In the genomic region with DNA sequence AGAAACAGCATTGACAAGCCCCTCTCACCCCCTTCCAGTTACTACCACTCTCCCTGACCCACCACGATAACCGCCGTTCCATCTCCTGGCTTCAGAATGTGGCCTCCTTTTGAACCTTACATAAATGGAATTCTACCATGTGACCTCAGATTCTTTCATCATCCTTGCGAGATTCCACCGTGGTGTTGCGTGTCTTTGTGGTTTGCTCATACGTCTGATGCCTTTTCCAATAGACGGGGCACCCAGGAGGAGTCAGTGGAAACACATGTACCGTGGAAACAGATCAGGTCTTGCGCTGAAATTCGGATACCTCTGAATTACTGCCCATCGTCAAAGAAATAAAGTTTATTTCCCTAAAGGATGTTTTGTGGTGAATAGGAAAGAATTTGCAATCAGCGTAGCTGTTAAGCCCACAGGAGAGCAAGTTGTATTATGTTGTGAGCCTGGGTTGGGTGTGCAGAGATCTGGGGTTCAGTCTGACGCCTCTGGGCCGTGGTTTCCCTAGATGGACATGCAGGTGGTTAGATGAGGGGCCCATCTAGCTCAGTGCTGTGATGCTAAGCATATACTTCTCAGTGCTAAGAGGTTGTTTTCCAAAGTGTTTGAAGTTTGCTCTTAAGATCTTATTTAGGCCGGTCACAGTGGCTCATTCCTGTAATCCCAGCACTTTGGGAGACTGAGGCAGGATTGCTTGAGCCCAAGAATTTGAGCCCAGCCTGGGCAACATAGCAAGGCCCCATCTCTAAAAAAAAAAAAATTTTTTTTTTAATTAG, we compare ENCODE assay signal across 9 cellular contexts. TPM values are rescaled to one million over a fixed set of nuclear protein-coding genes. Genes with fewer than 3 reads are reported as not detected.
A peak's percentile ranks its signal among the peaks of the same experiment; 100 is the strongest.
DNase-seq lines count a peak whose midpoint lies in the region; ATAC-seq, FAIRE-seq and TF ChIP-seq lines count a peak whose summit lies in the region.
"Had no signal": no experiment of that assay in that cellular context is flagged by ENCODE, and none has a peak within 500 bp of the region (broad histone marks: within the 10 kb centered on the region; RNA-seq: fewer than 3 reads in every experiment).

No MANE protein-coding gene starts in this region.

- TF ChIP-seq RAD21 in HepG2 (CRISPR knock-in tag; IDR thresholded peaks at IDR 0.05), result no peak

- peak overlapping the region; percentile 15 for H3K4me3 Mint-ChIP-seq in astrocyte (ENCODE audit: unreplicated experiment)
- peak overlapping the region; percentile 59 for H3K4me3 Mint-ChIP-seq in type B pancreatic cell

- FAIRE-seq in astrocyte (lab: Jason Lieb, UNC) (peak; percentile 71), HepG2 (lab: Jason Lieb, UNC) (peak; percentile 4)

- H3K4me1 Mint-ChIP-seq in astrocyte (ENCODE audit: low read depth, unreplicated experiment) (peaks cover 36% of the 10 kb centered on the region), type B pancreatic cell (ENCODE audit: unreplicated experiment) (peaks cover 46% of the 10 kb centered on the region)

- peaks cover 54% of the 10 kb centered on the region for H3K79me2 ChIP-seq in astrocyte (ENCODE audit: insufficient read depth, low read length)
- H3K79me2 ChIP-seq in HepG2 (ENCODE audit: insufficient read depth, low read length), result peaks cover 31% of the 10 kb centered on the region

- H3K4me1 ChIP-seq in astrocyte (ENCODE audit: insufficient read depth, low read length) (peaks cover 67% of the 10 kb centered on the region), HepG2 (ENCODE audit: insufficient read depth, low read length) (peaks cover 41% of the 10 kb centered on the region)
- no peaks in the 10 kb centered on the region for H3K4me1 ChIP-seq in effector memory CD4-positive, alpha-beta T cell (ENCODE audit: control insufficient read depth, insufficient read depth, low read length, poor library complexity, severe bottlenecking)

- no peaks in the 10 kb centered on the region for H3K9me3 ChIP-seq in astrocyte (ENCODE audit: insufficient read depth, low read depth, low read length)
- no peaks in the 10 kb centered on the region for H3K9me3 ChIP-seq in HepG2 (ENCODE audit: low read length)
- no peaks in the 10 kb centered on the region for H3K9me3 ChIP-seq in effector memory CD4-positive, alpha-beta T cell (ENCODE audit: control insufficient read depth, low read length)

- peak; percentile 26 for DNase-seq in NCI-H2107 treated with DMSO at 0.1 percent for 48 hours (lab: John Stamatoyannopoulos, UW; ENCODE audit: unreplicated experiment)
- no peak for DNase-seq in NCI-H2107 (lab: John Stamatoyannopoulos, UW)
- DNase-seq in astrocyte (ENCODE audit: low read depth), result peak; percentile 99
- DNase-seq in HepG2 (ENCODE audit: low spot score), result peak; percentile 62
- DNase-seq in type B pancreatic cell (ENCODE audit: extremely low spot score, unreplicated experiment), result no peak
- DNase-seq in effector memory CD4-positive, alpha-beta T cell, result no peak

- CTCF ChIA-PET in HepG2 (lab: Yijun Ruan, JAX; ENCODE audit: low intra/inter-chr PET ratio, low total read pairs), result no interaction called here

- H3K27me3 Mint-ChIP-seq in astrocyte (ENCODE audit: low read depth, unreplicated experiment), result no peaks in the 10 kb centered on the region
- H3K27me3 Mint-ChIP-seq in type B pancreatic cell, result no peaks in the 10 kb centered on the region

- TF ChIP-seq EP300 in HepG2 (IDR thresholded peaks at IDR 0.05; ENCODE audit: low read depth in 2 of 2, low read length in 2 of 2) (no peak), HepG2 (CRISPR knock-in tag; IDR thresholded peaks at IDR 0.05; ENCODE audit: borderline replicate concordance) (no peak)

- H3K4me3 ChIP-seq in astrocyte (ENCODE audit: insufficient read depth, low read depth, low read length), result no peak overlapping the region
- no peak overlapping the region for H3K4me3 ChIP-seq in HepG2 (replicated peaks in 1 of 3; ENCODE audit: insufficient read depth in 1 of 3, low read depth in 2 of 3, low read length in 3 of 3)
- H3K4me3 ChIP-seq in effector memory CD4-positive, alpha-beta T cell (ENCODE audit: insufficient read depth, low read depth, low read length, poor library complexity, severe bottlenecking), result no peak overlapping the region

- H3K9ac ChIP-seq in astrocyte (ENCODE audit: low read length) (peak overlapping the region; percentile 89), HepG2 (ENCODE audit: insufficient read depth, low read depth, low read length) (no peak overlapping the region)

- H3K27ac ChIP-seq in astrocyte (ENCODE audit: low read depth, low read length), result peak overlapping the region; percentile 97
- no peak overlapping the region for H3K27ac ChIP-seq in HepG2 (ENCODE audit: extremely low read length, insufficient read depth, low read length)
- no peak overlapping the region for H3K27ac ChIP-seq in effector memory CD4-positive, alpha-beta T cell (ENCODE audit: insufficient read depth, low read length, poor library complexity, severe bottlenecking)
- H3K27ac ChIP-seq: 22Rv1 had no signal

- WGBS in HepG2 (ENCODE audit: low lambda C conversion rate), result 83% methylated on average over 15 of the region's 16 CpGs

- H3K4me2 ChIP-seq in astrocyte (ENCODE audit: low read length), result peak overlapping the region; percentile 74
- H3K4me2 ChIP-seq in HepG2 (ENCODE audit: low read depth, low read length), result no peak overlapping the region

- TF ChIP-seq POLR2A in HepG2 (IDR thresholded peaks at IDR 0.05; ENCODE audit: insufficient read depth in 1 of 2, low read depth in 2 of 2, low read length in 2 of 2), result no peak

- peaks cover 11% of the 10 kb centered on the region for H4K20me1 ChIP-seq in astrocyte (ENCODE audit: insufficient read depth, low read length)
- peaks cover 8% of the 10 kb centered on the region for H4K20me1 ChIP-seq in HepG2 (ENCODE audit: insufficient read depth, low read length)

- POLR2A ChIA-PET in HepG2 (lab: Yijun Ruan, JAX), result no interaction called here

- no peak overlapping the region for H2AFZ ChIP-seq in astrocyte (ENCODE audit: low read depth, low read length)
- H2AFZ ChIP-seq in HepG2 (ENCODE audit: low read length), result no peak overlapping the region

- in situ Hi-C loops in HepG2 (cut with HindIII; ENCODE audit: extremely low pct_ligation_motif_present, low pct_unique_long_range_greater_than_20kb), result no loop called here

- H3K27me3 ChIP-seq in astrocyte (ENCODE audit: insufficient read depth, low read length) (no peaks in the 10 kb centered on the region), HepG2 (ENCODE audit: control insufficient read depth in 1 of 2, insufficient read depth in 2 of 2, low read length in 2 of 2) (no peaks in the 10 kb centered on the region)
- no peaks in the 10 kb centered on the region for H3K27me3 ChIP-seq in effector memory CD4-positive, alpha-beta T cell (replicated peaks; ENCODE audit: control insufficient read depth, insufficient read depth, low read length, poor library complexity, severe bottlenecking)

- H3K9me3 Mint-ChIP-seq in astrocyte (ENCODE audit: unreplicated experiment), result no peaks in the 10 kb centered on the region
- H3K9me3 Mint-ChIP-seq in type B pancreatic cell, result no peaks in the 10 kb centered on the region

- ATAC-seq in HepG2, result no peak
- ATAC-seq in GM18873 (IDR thresholded peaks at IDR 0.05; ENCODE audit: low FRiP score, unreplicated experiment), result no peak
- no peak for ATAC-seq in HG03521 (IDR thresholded peaks at IDR 0.05; ENCODE audit: unreplicated experiment)

- no TSS peak for BruUV-seq in HepG2 (replicated peaks; lab: Mats Ljungman, UMichigan)

- H3K36me3 ChIP-seq in astrocyte (ENCODE audit: insufficient read depth, low read length) (no peaks in the 10 kb centered on the region), HepG2 (replicated peaks in 1 of 2; ENCODE audit: control insufficient read depth in 1 of 2, insufficient read depth in 2 of 2, low read length in 2 of 2) (0 out of 5 replicates have a peak, but pooled peaks cover 0 to 2% of the 10 kb centered on the region in 2 experiments)
- no peaks in the 10 kb centered on the region for H3K36me3 ChIP-seq in effector memory CD4-positive, alpha-beta T cell (ENCODE audit: control insufficient read depth, insufficient read depth, low read length)

- TF ChIP-seq CTCF in astrocyte (IDR thresholded peaks at IDR 0.05; ENCODE audit: insufficient read depth, low read depth, low read length), result no peak
- TF ChIP-seq CTCF in HepG2 (CRISPR knock-in tag; IDR thresholded peaks at IDR 0.05), result no peak
- no peak for TF ChIP-seq CTCF in type B pancreatic cell (conservative IDR thresholded peaks at IDR 0.05)

- no peaks in the 10 kb centered on the region for H3K36me3 Mint-ChIP-seq in astrocyte (ENCODE audit: low read depth, unreplicated experiment)
- peaks cover 4% of the 10 kb centered on the region for H3K36me3 Mint-ChIP-seq in type B pancreatic cell

- H3K27ac Mint-ChIP-seq in astrocyte (ENCODE audit: unreplicated experiment), result peak overlapping the region; percentile 91
- peak overlapping the region; percentile 83 for H3K27ac Mint-ChIP-seq in type B pancreatic cell

- intact Hi-C loops in HepG2 (cut with micrococcal nuclease; ENCODE audit: unreplicated experiment), result no loop called here

TF ChIP-seq in HepG2, 621 proteins besides CTCF, POLR2A, EP300 and RAD21 (continues in another document):
- TF ChIP-seq HMG20B (CRISPR knock-in tag; conservative IDR thresholded peaks at IDR 0.05), result no peak

RNA-seq across cellular contexts. Expression of gene GTF2IRD1, which starts 29.1 kb away (rescaled TPM):
- 19.3 and 20.4 TPM in 2 replicates for total RNA-seq in astrocyte
- 16.5 and 17.8 TPM in 2 replicates for total RNA-seq in HepG2 (2016; rRNA removed; fragmentation: Illumina TruSeq; extraction: Trizol)
- 8.1 and 9.5 TPM in 2 replicates for total RNA-seq in HepG2 (2016; cell fraction: cytosol; rRNA removed; fragmentation: Illumina TruSeq; extraction: Trizol; ENCODE audit: low read depth)
- total RNA-seq in HepG2 (2016; cell fraction: insoluble cytoplasmic fraction; rRNA removed; fragmentation: Illumina TruSeq; extraction: Trizol), result 13.6 and 19.1 TPM in 2 replicates
- total RNA-seq in HepG2 (2016; cell fraction: membrane; rRNA removed; fragmentation: Illumina TruSeq; extraction: Trizol), result 17.2 and 18.9 TPM in 2 replicates
- total RNA-seq in HepG2 (2016; cell fraction: nucleus; rRNA removed; fragmentation: Illumina TruSeq; extraction: Trizol), result 15.6 and 22.1 TPM in 2 replicates
- 26.7 and 28.2 TPM in 2 replicates for polyA plus RNA-seq in HepG2 (2011; rRNA removed)
- 12.3 and 16.0 TPM in 2 replicates for polyA plus RNA-seq in HepG2 (2011; cell fraction: cytosol; rRNA removed)
- 38.7 and 43.3 TPM in 2 replicates for polyA plus RNA-seq in HepG2 (2011; cell fraction: nucleus; rRNA removed)
- polyA plus RNA-seq in HepG2 (2012), result 36.1 and 37.4 TPM in 2 replicates
- polyA plus RNA-seq in HepG2 (2016; cell fraction: cytosol; fragmentation: Illumina TruSeq; extraction: Trizol; ENCODE audit: low read depth), result 10.4 and 12.9 TPM in 2 replicates
- polyA plus RNA-seq in HepG2 (2016; cell fraction: insoluble cytoplasmic fraction; fragmentation: Illumina TruSeq; extraction: Trizol; ENCODE audit: low read depth), result 27.6 and 31.7 TPM in 2 replicates
- polyA plus RNA-seq in HepG2 (2016; cell fraction: membrane; fragmentation: Illumina TruSeq; extraction: Trizol; ENCODE audit: low read depth), result 23.3 and 26.7 TPM in 2 replicates
- polyA plus RNA-seq in HepG2 (2016; cell fraction: nucleus; fragmentation: Illumina TruSeq; extraction: Trizol; ENCODE audit: insufficient read depth, low read depth), result 51.1 and 66.8 TPM in 2 replicates
- polyA minus RNA-seq in HepG2 (2011; rRNA and poly(A)+ RNA removed; ENCODE audit: low replicate concordance), result 23.4 and 53.2 TPM in 2 replicates
- polyA minus RNA-seq in HepG2 (2011; cell fraction: cytosol; rRNA and poly(A)+ RNA removed), result 14.9 and 17.7 TPM in 2 replicates
- polyA minus RNA-seq in HepG2 (2011; cell fraction: nucleus; rRNA and poly(A)+ RNA removed), result 15.5 and 16.5 TPM in 2 replicates
- total RNA-seq in type B pancreatic cell (ENCODE audit: low replicate concordance), result 43.6 and 47.9 TPM in 2 replicates

Comparison
In these comparisons a context has a peak if more than half of its experiments do, and no peak if none do; other contexts are left out.
1. DNase-seq: peak in NCI-H2107 treated with DMSO at 0.1 percent for 48 hours (single experiment), astrocyte (single experiment) and HepG2 (single experiment); none in NCI-H2107 (single experiment), type B pancreatic cell (single experiment) and effector memory CD4-positive, alpha-beta T cell (0 of 3).